ENCODE assay signal across 21 cellular contexts in genomic region chr10:5369362-5370158, GRCh38. TPM values are rescaled to one million over a fixed set of nuclear protein-coding genes. Genes with fewer than 3 reads are reported as not detected.
A peak's percentile ranks its signal among the peaks of the same experiment; 100 is the strongest.
DNase-seq lines count a peak whose midpoint lies in the region; ATAC-seq and TF ChIP-seq lines count a peak whose summit lies in the region.
"Had no signal": no experiment of that assay in that cellular context is flagged by ENCODE, and none has a peak within 500 bp of the region (broad histone marks: within the 10 kb centered on the region; RNA-seq: fewer than 3 reads in every experiment).

No MANE protein-coding gene starts in this region.

- no peak for DNase-seq in activated T-cell treated with anti-CD3 and anti-CD28 coated beads, Interleukin-2, amount 50 U/mL, for 72 hours
- no peak for DNase-seq in activated T-cell treated with anti-CD3 and anti-CD28 coated beads, Interleukin-2, amount 50 U/mL, for 48 hours
- no peak for DNase-seq in glutamatergic neuron
- DNase-seq in mucosa of gallbladder (ENCODE audit: low spot score), result peak; percentile 40
- DNase-seq in caudate nucleus (lab: John Stamatoyannopoulos, UW), result no peak
- no peak for DNase-seq in transverse colon
- DNase-seq in KG1 (lab: John Stamatoyannopoulos, UW), result no peak
- DNase-seq: AML-193; Caco-2; CD4-positive, alpha-beta T cell; DMS153; DMS79; GDM1; GM23248 had no signal

- H3K27ac ChIP-seq in caudate nucleus (ENCODE audit: low read depth, low read length) (no peak overlapping the region), transverse colon (peak overlapping the region in 1 of 4 donors; percentile 23)
- H3K27ac ChIP-seq: 22Rv1, A549, C4-2B, GM23248 had no signal

- no peak for ATAC-seq in activated T-cell treated with anti-CD3 and anti-CD28 coated beads, Interleukin-2, amount 50 U/mL, for 72 hours (replicated peaks in 1 of 2)
- ATAC-seq in HG02571 (IDR thresholded peaks at IDR 0.05; ENCODE audit: unreplicated experiment), result no peak
- ATAC-seq: A549 had no signal

- TF ChIP-seq EP300 in transverse colon (IDR thresholded peaks at IDR 0.05; ENCODE audit: low read depth), result no peak

- intact Hi-C loops in transverse colon (cut with DNase I; ENCODE audit: low total_unique reads), result no loop called here

- peaks cover 16% of the 10 kb centered on the region for H3K27me3 ChIP-seq in transverse colon

- H3K9me3 Mint-ChIP-seq in activated T-cell treated with anti-CD3 and anti-CD28 coated beads, Interleukin-2, amount 50 U/mL, for 72 hours, result peaks cover 8 to 17% of the 10 kb centered on the region in 2 donors
- H3K9me3 Mint-ChIP-seq in glutamatergic neuron (ENCODE audit: unreplicated experiment), result peaks cover 7% of the 10 kb centered on the region
- H3K9me3 Mint-ChIP-seq: CD4-positive, alpha-beta T cell had no signal

- 69 to 73% methylated on average over 8 to 16 of the region's 16 CpGs for WGBS in transverse colon (ENCODE audit: low coverage in 1 of 2), 2 donors

- peaks cover 7% of the 10 kb centered on the region for H3K4me1 Mint-ChIP-seq in activated T-cell treated with anti-CD3 and anti-CD28 coated beads, Interleukin-2, amount 50 U/mL, for 72 hours (ENCODE audit: low read depth)
- H3K4me1 Mint-ChIP-seq in glutamatergic neuron (ENCODE audit: low read depth, unreplicated experiment), result no peaks in the 10 kb centered on the region

- no peaks in the 10 kb centered on the region for H3K36me3 ChIP-seq in transverse colon
- H3K36me3 ChIP-seq: HAP-1 had no signal

- in situ Hi-C loops in transverse colon (cut with MboI; ENCODE audit: low pct_ligation_motif_present in 1 of 4, low pct_unique_long_range_greater_than_20kb in 1 of 4, low sequenced_read_pairs in 3 of 4), result no loop called here

- peaks cover 0 to 4% of the 10 kb centered on the region in 2 donors for H3K36me3 Mint-ChIP-seq in activated T-cell treated with anti-CD3 and anti-CD28 coated beads, Interleukin-2, amount 50 U/mL, for 72 hours (ENCODE audit: insufficient read depth in 2 of 2)
- H3K36me3 Mint-ChIP-seq in glutamatergic neuron (ENCODE audit: unreplicated experiment), result peaks cover 5% of the 10 kb centered on the region

- TF ChIP-seq CTCF in glutamatergic neuron (IDR thresholded peaks at IDR 0.05; ENCODE audit: partially characterized antibody, unreplicated experiment) (no peak), transverse colon (IDR thresholded peaks at IDR 0.05) (no peak)

- H3K9me3 ChIP-seq in transverse colon, result no peaks in the 10 kb centered on the region
- H3K9me3 ChIP-seq: A549, HAP-1 had no signal

- TF ChIP-seq POLR2A in transverse colon (IDR thresholded peaks at IDR 0.05), result no peak

- peak overlapping the region; percentile 68 for H3K27ac Mint-ChIP-seq in activated T-cell treated with anti-CD3 and anti-CD28 coated beads, Interleukin-2, amount 50 U/mL, for 72 hours
- peak overlapping the region; percentile 4 for H3K27ac Mint-ChIP-seq in glutamatergic neuron (ENCODE audit: unreplicated experiment)
- H3K27ac Mint-ChIP-seq: CD4-positive, alpha-beta T cell had no signal

- H3K4me3 Mint-ChIP-seq in activated T-cell treated with anti-CD3 and anti-CD28 coated beads, Interleukin-2, amount 50 U/mL, for 72 hours, result no peak overlapping the region
- no peak overlapping the region for H3K4me3 Mint-ChIP-seq in glutamatergic neuron (ENCODE audit: unreplicated experiment)
- H3K4me3 Mint-ChIP-seq: CD4-positive, alpha-beta T cell had no signal

- H3K4me3 ChIP-seq in transverse colon, result no peak overlapping the region
- H3K4me3 ChIP-seq: A549, GM23248, HAP-1 had no signal

- H3K27me3 Mint-ChIP-seq in activated T-cell treated with anti-CD3 and anti-CD28 coated beads, Interleukin-2, amount 50 U/mL, for 72 hours (ENCODE audit: low read depth), result peaks cover 4% of the 10 kb centered on the region
- peaks cover 5% of the 10 kb centered on the region for H3K27me3 Mint-ChIP-seq in glutamatergic neuron (ENCODE audit: unreplicated experiment)
- H3K27me3 Mint-ChIP-seq: CD4-positive, alpha-beta T cell had no signal

- peaks cover 0 to 5% (median 2%) of the 10 kb centered on the region in 4 donors for H3K4me1 ChIP-seq in transverse colon
- H3K4me1 ChIP-seq: A549, HAP-1 had no signal

RNA-seq across cellular contexts. Expression of gene UCN3, which starts 4.8 kb away (rescaled TPM):
- not detected for total RNA-seq in activated T-cell treated with anti-CD3 and anti-CD28 coated beads, Interleukin-2, amount 50 U/mL, for 72 hours
- total RNA-seq in glutamatergic neuron (ENCODE audit: unreplicated experiment) (not detected), mucosa of gallbladder (0.58 TPM), transverse colon (1 to 10 TPM in 2 of 4 donors, not detected in 2; 1.6 to 1.7 TPM)
- total RNA-seq: Caco-2; CD4-positive, alpha-beta T cell; Daoy; GM23248; H4 had no signal

RNA-seq across cellular contexts. Expression of gene TUBAL3, which starts 35.1 kb away (rescaled TPM):
- not detected for total RNA-seq in activated T-cell treated with anti-CD3 and anti-CD28 coated beads, Interleukin-2, amount 50 U/mL, for 72 hours
- total RNA-seq in glutamatergic neuron (ENCODE audit: unreplicated experiment) (not detected), mucosa of gallbladder (0.49 TPM), transverse colon (10 to 100 TPM in 3 of 4 donors, under 1 TPM in 1; 0.40 to 78.1 (median 49.0) TPM)
- total RNA-seq: CD4-positive, alpha-beta T cell; GM23248; H4 had no signal

RNA-seq across cellular contexts. Expression of gene NET1, which starts 42.8 kb away (rescaled TPM):
- total RNA-seq in activated T-cell treated with anti-CD3 and anti-CD28 coated beads, Interleukin-2, amount 50 U/mL, for 72 hours, result 10 to 100 TPM; 22.2 to 37.5 TPM
- total RNA-seq in glutamatergic neuron (ENCODE audit: unreplicated experiment), result 63.8 TPM
- total RNA-seq in mucosa of gallbladder, result 85.8 TPM
- total RNA-seq in transverse colon, result 100 to 1,000 TPM in 3 of 4 donors, 10 to 100 TPM in 1; 90.0 to 311 (median 289) TPM
